In the genomic region with DNA sequence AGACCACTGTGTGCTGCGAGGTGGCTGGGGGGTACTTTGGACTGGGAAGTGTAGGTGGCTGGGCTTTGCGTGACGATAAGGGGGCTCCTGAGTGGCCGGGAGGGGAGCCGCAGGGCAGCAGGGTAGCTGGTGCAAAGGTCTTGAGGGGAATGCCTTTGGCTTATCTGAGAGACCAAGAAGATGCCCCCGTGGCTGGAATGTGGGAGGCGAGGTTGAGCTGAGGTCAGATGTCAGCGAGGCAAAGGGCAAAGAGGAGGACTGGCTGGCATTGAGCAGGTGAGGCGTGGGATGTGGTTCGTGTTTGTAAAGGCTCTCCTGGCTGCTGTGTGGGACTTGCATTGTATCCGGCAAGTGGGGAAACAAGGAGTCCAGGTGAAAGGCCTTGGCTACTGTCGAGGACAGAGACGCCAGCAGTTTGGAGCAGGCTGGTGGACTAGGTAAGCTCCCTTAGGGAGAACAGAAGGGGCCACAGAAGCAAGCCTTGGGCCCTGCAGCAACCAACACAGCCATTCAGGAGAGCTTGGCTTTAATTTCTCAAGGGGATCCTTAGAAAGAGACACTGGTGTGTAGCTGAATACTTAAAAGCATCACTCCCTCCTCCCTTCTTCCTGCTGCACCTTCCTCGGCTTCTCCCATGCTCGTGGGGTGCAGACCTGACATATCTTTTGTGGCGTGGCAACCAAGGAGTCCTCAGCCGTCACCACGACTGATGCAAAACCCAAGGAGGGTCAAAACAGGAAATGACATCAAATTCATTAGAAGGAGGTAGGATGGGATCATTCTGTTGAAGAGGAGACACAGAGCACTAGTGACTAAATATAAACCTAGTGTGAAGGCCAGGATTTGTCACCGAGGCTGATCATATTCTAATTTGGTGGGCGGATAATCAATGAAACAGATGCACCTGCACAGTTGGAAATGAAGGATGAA, we compare ENCODE assay signal across 29 cellular contexts. TPM values are rescaled to one million over a fixed set of nuclear protein-coding genes. Genes with fewer than 3 reads are reported as not detected.
DNase-seq lines count a peak whose midpoint lies in the region; ATAC-seq and TF ChIP-seq lines count a peak whose summit lies in the region.
"Had no signal": no experiment of that assay in that cellular context is flagged by ENCODE, and none has a peak within 500 bp of the region (broad histone marks: within the 10 kb centered on the region; RNA-seq: fewer than 3 reads in every experiment).

No MANE protein-coding gene starts in this region.

- POLR2A ChIA-PET in GM10248 (lab: Yijun Ruan, JAX) = no interaction called here
- POLR2A ChIA-PET in activated naive CD8-positive, alpha-beta T cell treated with anti-CD3 and anti-CD28 coated beads, Interleukin-2, amount 10 ng/mL, durations not matched to agents 7 days and 5 days (lab: Charles Lee) = interaction anchor here (1.0 to 1.2 kb wide), 2 partner anchors 38 to 67 kb away, joined by 3 to 4 read pairs; a partner anchor contains a TSS

- no peaks in the 10 kb centered on the region for H3K27me3 Mint-ChIP-seq in activated naive CD8-positive, alpha-beta T cell treated with anti-CD3 and anti-CD28 coated beads, Interleukin-2, amount 10 ng/mL, durations not matched to agents 7 days and 5 days
- peaks cover 4% of the 10 kb centered on the region for H3K27me3 Mint-ChIP-seq in progenitor cell of endocrine pancreas
- H3K27me3 Mint-ChIP-seq: central memory CD8-positive, alpha-beta T cell; dendritic cell treated with granulocyte-macrophage colony-stimulating factor and Interleukin-4, amounts not matched to agents 40 ng/mL and 50 ng/mL, for 4 days had no signal

- intact Hi-C loops in posterior cingulate gyrus (cut with DNase I) = no loop called here

- H3K9me3 Mint-ChIP-seq in activated naive CD8-positive, alpha-beta T cell treated with anti-CD3 and anti-CD28 coated beads, Interleukin-2, amount 10 ng/mL, durations not matched to agents 7 days and 5 days = peaks cover under 1% of the 10 kb centered on the region
- H3K9me3 Mint-ChIP-seq in progenitor cell of endocrine pancreas (ENCODE audit: low read depth) = no peaks in the 10 kb centered on the region
- H3K9me3 Mint-ChIP-seq: central memory CD8-positive, alpha-beta T cell; dendritic cell treated with granulocyte-macrophage colony-stimulating factor and Interleukin-4, amounts not matched to agents 40 ng/mL and 50 ng/mL, for 4 days had no signal

- H3K4me3 Mint-ChIP-seq in activated naive CD8-positive, alpha-beta T cell treated with anti-CD3 and anti-CD28 coated beads, Interleukin-2, amount 10 ng/mL, durations not matched to agents 7 days and 5 days = peak overlapping the region; percentile 53
- no peak overlapping the region for H3K4me3 Mint-ChIP-seq in progenitor cell of endocrine pancreas (ENCODE audit: low read depth)
- H3K4me3 Mint-ChIP-seq: central memory CD8-positive, alpha-beta T cell; dendritic cell treated with granulocyte-macrophage colony-stimulating factor and Interleukin-4, amounts not matched to agents 40 ng/mL and 50 ng/mL, for 4 days had no signal

- peak overlapping the region; percentile 88 for H3K27ac Mint-ChIP-seq in activated naive CD8-positive, alpha-beta T cell treated with anti-CD3 and anti-CD28 coated beads, Interleukin-2, amount 10 ng/mL, durations not matched to agents 7 days and 5 days
- peak overlapping the region; percentile 51 for H3K27ac Mint-ChIP-seq in progenitor cell of endocrine pancreas
- H3K27ac Mint-ChIP-seq: dendritic cell treated with granulocyte-macrophage colony-stimulating factor and Interleukin-4, amounts not matched to agents 40 ng/mL and 50 ng/mL, for 4 days had no signal

- CTCF ChIA-PET in GM10248 (lab: Yijun Ruan, JAX) = interaction anchor here (1.0 to 3.0 kb wide), 2 partner anchors 7 to 10 kb away, joined by 3 to 21 read pairs; no protein-coding TSS in a partner anchor

- TF ChIP-seq CTCF in GM10248 (IDR thresholded peaks at IDR 0.05; ENCODE audit: control extremely low read depth, extremely low read depth, low read depth, missing control alignments) (no peak), progenitor cell of endocrine pancreas (IDR thresholded peaks at IDR 0.05; ENCODE audit: unreplicated experiment) (no peak)

- DNase-seq in GM10248 (ENCODE audit: extremely low spot score) (peak; percentile 6), HuH-7.5 (ENCODE audit: low spot score) (peak; percentile 25), progenitor cell of endocrine pancreas (ENCODE audit: low spot score, unreplicated experiment) (no peak), NCI-H2081 treated with DMSO at 0.1 percent for 48 hours (lab: John Stamatoyannopoulos, UW) (no peak), posterior cingulate gyrus (no peak)
- DNase-seq in activated naive CD8-positive, alpha-beta T cell treated with anti-CD3 and anti-CD28 coated beads, Interleukin-2, amount 10 ng/mL, durations not matched to agents 7 days and 5 days = no peak
- DNase-seq: activated effector memory CD4-positive, alpha-beta T cell treated with anti-CD3 and anti-CD28 coated beads, Interleukin-2, amount 50 U/mL, for 16 hours; adrenal gland; body of pancreas; glutamatergic neuron; islet precursor cell; Kasumi-1; left ventricle myocardium inferior; NCI-H1436; NCI-H2107; NCI-H446; NCI-H748 treated with DMSO at 0.1 percent for 48 hours; Peyer's patch; right lobe of liver; spleen; stimulated activated CD4-positive, alpha-beta T cell treated with anti-CD3 and anti-CD28 coated beads, Interleukin-2, amount 100 ng/mL, for 24 hours; T-helper 9 cell; tibial artery; WERI-Rb-1 had no signal

- H3K36me3 Mint-ChIP-seq in activated naive CD8-positive, alpha-beta T cell treated with anti-CD3 and anti-CD28 coated beads, Interleukin-2, amount 10 ng/mL, durations not matched to agents 7 days and 5 days = peaks cover 7% of the 10 kb centered on the region
- no peaks in the 10 kb centered on the region for H3K36me3 Mint-ChIP-seq in progenitor cell of endocrine pancreas (ENCODE audit: insufficient read depth)

- peaks cover 22% of the 10 kb centered on the region for H3K4me1 Mint-ChIP-seq in activated naive CD8-positive, alpha-beta T cell treated with anti-CD3 and anti-CD28 coated beads, Interleukin-2, amount 10 ng/mL, durations not matched to agents 7 days and 5 days
- H3K4me1 Mint-ChIP-seq in progenitor cell of endocrine pancreas (ENCODE audit: low read depth) = peaks cover 7% of the 10 kb centered on the region

- peak; percentile 79 for ATAC-seq in activated naive CD8-positive, alpha-beta T cell treated with anti-CD3 and anti-CD28 coated beads, Interleukin-2, amount 10 ng/mL, durations not matched to agents 7 days and 5 days (ENCODE audit: low read depth)
- ATAC-seq in GM18868 (IDR thresholded peaks at IDR 0.05; ENCODE audit: unreplicated experiment) = no peak
- ATAC-seq: body of pancreas had no signal

RNA-seq across cellular contexts. Expression of a gene that starts 53.5 kb away (rescaled TPM):
- total RNA-seq in activated naive CD8-positive, alpha-beta T cell treated with anti-CD3 and anti-CD28 coated beads, Interleukin-2, amount 10 ng/mL, durations not matched to agents 7 days and 5 days = not detected
- not detected in 2 replicates for total RNA-seq in progenitor cell of endocrine pancreas
- total RNA-seq: body of pancreas, left ventricle myocardium inferior, myocyte, Peyer's patch, prostate gland had no signal

Comparison
In these comparisons a context has a peak if more than half of its experiments do, and no peak if none do; other contexts are left out.
1. DNase-seq: peak in GM10248 (single experiment) and HuH-7.5 (single experiment); none in activated naive CD8-positive, alpha-beta T cell treated with anti-CD3 and anti-CD28 coated beads, Interleukin-2, amount 10 ng/mL, durations not matched to agents 7 days and 5 days (single experiment), progenitor cell of endocrine pancreas (single experiment), NCI-H2081 treated with DMSO at 0.1 percent for 48 hours (single experiment) and posterior cingulate gyrus (0 of 10).